31 cellular contexts compared by ENCODE assay signal in genomic region chr4:157808796-157809408, GRCh38.
"Had no signal": no experiment of that assay in that cellular context is flagged by ENCODE, and none has a peak within 500 bp of the region (broad histone marks: within the 10 kb centered on the region; RNA-seq: fewer than 3 reads in every experiment).

No MANE protein-coding gene starts in this region.

- H3K9me3 ChIP-seq: ascending aorta, colonic mucosa, esophagus muscularis mucosa, gastroesophageal sphincter had no signal

- ATAC-seq: activated naive CD4-positive, alpha-beta T cell treated with anti-CD3 and anti-CD28 coated beads, Interleukin-2, amount 50 U/mL, for 72 hours; activated T-cell treated with anti-CD3 and anti-CD28 coated beads, Interleukin-2, amount 50 U/mL, for 72 hours; gastroesophageal sphincter; heart left ventricle; WTC11 had no signal

- H3K4me3 ChIP-seq: ascending aorta, breast epithelium, cardiac muscle cell, colonic mucosa, dorsolateral prefrontal cortex, esophagus muscularis mucosa, gastroesophageal sphincter, heart left ventricle had no signal

- H3K27ac ChIP-seq: ascending aorta, breast epithelium, cardiac muscle cell, colonic mucosa, dorsolateral prefrontal cortex, gastroesophageal sphincter, heart left ventricle had no signal

- H3K27me3 ChIP-seq: ascending aorta, breast epithelium, cardiac muscle cell, colonic mucosa, dorsolateral prefrontal cortex, esophagus muscularis mucosa, gastroesophageal sphincter, heart left ventricle had no signal

- H3K4me1 ChIP-seq: breast epithelium, colonic mucosa, heart left ventricle had no signal

- DNase-seq: activated CD4-positive, alpha-beta memory T cell treated with anti-CD3 and anti-CD28 coated beads, Interleukin-2, amount 10 ng/mL, durations not matched to agents 7 days and 5 days; activated CD4-positive, alpha-beta T cell treated with anti-CD3 and anti-CD28 coated beads for 1 hour; activated CD4-positive, alpha-beta T cell treated with anti-CD3 and anti-CD28 coated beads for 4 hours; activated CD4-positive, alpha-beta T cell treated with anti-CD3 and anti-CD28 coated beads, Interleukin-2, amount 10 ng/mL, durations not matched to agents 7 days and 5 days; activated CD4-positive, alpha-beta T cell treated with anti-CD3 and anti-CD28 coated beads, Interleukin-2, amount 50 U/mL, for 4 hours; activated CD8-positive, alpha-beta memory T cell treated with anti-CD3 and anti-CD28 coated beads, Interleukin-2, amount 50 U/mL, for 48 hours; activated gamma-delta T cell; activated naive CD4-positive, alpha-beta T cell; activated naive CD4-positive, alpha-beta T cell treated with anti-CD3 and anti-CD28 coated beads, Interleukin-2, amount 10 ng/mL, durations not matched to agents 7 days and 5 days; activated naive CD8-positive, alpha-beta T cell treated with anti-CD3 and anti-CD28 coated beads, Interleukin-2, amount 10 ng/mL, durations not matched to agents 7 days and 5 days; activated T-cell treated with anti-CD3 and anti-CD28 coated beads for 4 hours; activated T-cell treated with anti-CD3 and anti-CD28 coated beads, Interleukin-2, amount 50 U/mL, for 24 hours; activated T-cell treated with anti-CD3 and anti-CD28 coated beads, Interleukin-2, amount 50 U/mL, for 72 hours; central memory CD4-positive, alpha-beta T cell; cerebellar nuclear complex; colonic mucosa; dorsolateral prefrontal cortex; effector memory CD4-positive, alpha-beta T cell; endodermal cell; erythroblast; foreskin melanocyte; glutamatergic neuron; heart left ventricle; T-helper 2 cell had no signal

- H3K36me3 ChIP-seq: ascending aorta, cardiac muscle cell, colonic mucosa, esophagus muscularis mucosa, gastroesophageal sphincter, heart left ventricle had no signal
